ENCODE assay signal across 11 cellular contexts in genomic region chr10:18690541-18690940, GRCh38.
"Had no signal": no experiment of that assay in that cellular context is flagged by ENCODE, and none has a peak within 500 bp of the region (broad histone marks: within the 10 kb centered on the region; RNA-seq: fewer than 3 reads in every experiment).

No MANE protein-coding gene starts in this region.

- H2AFZ ChIP-seq: GM23248, GM23338 had no signal

- H3K9ac ChIP-seq: GM23248 had no signal

- FAIRE-seq: H1, H54 had no signal

- H3K9me3 ChIP-seq: HAP-1 had no signal

- ATAC-seq: GM23338, HCT116 had no signal

- H3K4me3 ChIP-seq: GM23248, GM23338, HAP-1 had no signal

- H3K27ac ChIP-seq: GM23248 had no signal

- H3K4me2 ChIP-seq: GM23338 had no signal

- H3K36me3 ChIP-seq: HAP-1 had no signal

- H3K4me1 ChIP-seq: HAP-1 had no signal

- DNase-seq: GM23248, GOT3, H7, H9, HCEC 1CT, HFFc6 had no signal
